15 cellular contexts compared by ENCODE assay signal in the genomic region with DNA sequence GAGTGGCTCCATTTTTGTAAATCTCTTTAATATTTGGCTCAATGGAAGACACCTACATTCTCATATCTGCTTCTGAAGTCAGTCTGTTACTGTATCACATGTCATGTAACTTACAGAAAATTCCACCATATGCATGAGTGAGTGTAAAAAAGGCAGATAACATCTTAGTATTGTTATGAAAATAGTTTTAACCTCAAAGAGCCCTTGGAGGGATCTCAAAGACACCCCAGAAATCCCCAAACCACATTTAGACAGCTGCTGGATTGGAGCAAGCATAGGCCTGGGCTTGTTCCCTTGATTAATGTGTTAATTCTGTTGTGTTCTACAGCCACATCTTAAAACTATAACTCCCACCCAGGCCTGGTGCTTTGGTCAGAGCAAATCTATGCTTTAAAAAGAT. TPM values are rescaled to one million over a fixed set of nuclear protein-coding genes. Genes with fewer than 3 reads are reported as not detected.
DNase-seq lines count a peak whose midpoint lies in the region; ATAC-seq, FAIRE-seq and TF ChIP-seq lines count a peak whose summit lies in the region.
"Had no signal": no experiment of that assay in that cellular context is flagged by ENCODE, and none has a peak within 500 bp of the region (broad histone marks: within the 10 kb centered on the region; RNA-seq: fewer than 3 reads in every experiment).

No MANE protein-coding gene starts in this region.

- POLR2A ChIA-PET in activated naive CD8-positive, alpha-beta T cell treated with anti-CD3 and anti-CD28 coated beads, Interleukin-2, amount 10 ng/mL, durations not matched to agents 7 days and 5 days (lab: Charles Lee): interaction anchor here (0.7 kb wide), 1 partner anchor 17 kb away, joined by 3 read pairs; no protein-coding TSS in a partner anchor
- POLR2A ChIA-PET in RWPE1 (lab: Yijun Ruan, JAX; ENCODE audit: low non-redundant PET): no interaction called here

- no peak for TF ChIP-seq POLR2A in GM12891 (IDR thresholded peaks at IDR 0.05; ENCODE audit: low read depth, low read length)

- peak; percentile 43 for FAIRE-seq in GM12891 (lab: Jason Lieb, UNC)

- H3K4me1 Mint-ChIP-seq in activated naive CD8-positive, alpha-beta T cell treated with anti-CD3 and anti-CD28 coated beads, Interleukin-2, amount 10 ng/mL, durations not matched to agents 7 days and 5 days: peaks cover 8% of the 10 kb centered on the region

- ATAC-seq in GM18907 (IDR thresholded peaks at IDR 0.05; ENCODE audit: unreplicated experiment) (peak; percentile 72), HG02981 (IDR thresholded peaks at IDR 0.05; ENCODE audit: unreplicated experiment) (peak; percentile 71)
- ATAC-seq in activated naive CD8-positive, alpha-beta T cell treated with anti-CD3 and anti-CD28 coated beads, Interleukin-2, amount 10 ng/mL, durations not matched to agents 7 days and 5 days (ENCODE audit: low read depth): peak; percentile 36
- ATAC-seq: body of pancreas; effector memory CD8-positive, alpha-beta T cell; naive thymus-derived CD8-positive, alpha-beta T cell had no signal

- no peaks in the 10 kb centered on the region for H3K9me3 Mint-ChIP-seq in activated naive CD8-positive, alpha-beta T cell treated with anti-CD3 and anti-CD28 coated beads, Interleukin-2, amount 10 ng/mL, durations not matched to agents 7 days and 5 days
- H3K9me3 Mint-ChIP-seq: effector memory CD8-positive, alpha-beta T cell; naive thymus-derived CD8-positive, alpha-beta T cell had no signal

- CTCF ChIA-PET in RWPE1 (lab: Yijun Ruan, JAX): interaction anchor here (1.1 kb wide), 1 partner anchor 73 kb away, joined by 3 read pairs; no protein-coding TSS in a partner anchor

- no peak for TF ChIP-seq CTCF in RWPE1 (conservative IDR thresholded peaks at IDR 0.05; ENCODE audit: low read depth)

- peaks cover 19% of the 10 kb centered on the region for H3K36me3 Mint-ChIP-seq in activated naive CD8-positive, alpha-beta T cell treated with anti-CD3 and anti-CD28 coated beads, Interleukin-2, amount 10 ng/mL, durations not matched to agents 7 days and 5 days

- H3K27ac Mint-ChIP-seq in activated naive CD8-positive, alpha-beta T cell treated with anti-CD3 and anti-CD28 coated beads, Interleukin-2, amount 10 ng/mL, durations not matched to agents 7 days and 5 days: no peak overlapping the region
- H3K27ac Mint-ChIP-seq: effector memory CD8-positive, alpha-beta T cell had no signal

- DNase-seq in GM12891 (ENCODE audit: insufficient read length, low spot score) (no peak), RWPE1 (ENCODE audit: low spot score) (no peak), NCI-H2029 treated with DMSO at 0.1 percent for 48 hours (lab: John Stamatoyannopoulos, UW) (no peak), NCI-H1436 treated with DMSO at 0.1 percent for 48 hours (lab: John Stamatoyannopoulos, UW) (no peak), mucosa of gallbladder (ENCODE audit: low spot score) (no peak)
- DNase-seq in activated naive CD8-positive, alpha-beta T cell treated with anti-CD3 and anti-CD28 coated beads, Interleukin-2, amount 10 ng/mL, durations not matched to agents 7 days and 5 days: no peak
- DNase-seq: body of pancreas; effector memory CD8-positive, alpha-beta T cell; naive thymus-derived CD8-positive, alpha-beta T cell; NCI-H2081 treated with DMSO at 0.1 percent for 48 hours; PC-9 had no signal

- no peaks in the 10 kb centered on the region for H3K27me3 Mint-ChIP-seq in activated naive CD8-positive, alpha-beta T cell treated with anti-CD3 and anti-CD28 coated beads, Interleukin-2, amount 10 ng/mL, durations not matched to agents 7 days and 5 days
- H3K27me3 Mint-ChIP-seq: effector memory CD8-positive, alpha-beta T cell; naive thymus-derived CD8-positive, alpha-beta T cell had no signal

- no peak overlapping the region for H3K4me3 Mint-ChIP-seq in activated naive CD8-positive, alpha-beta T cell treated with anti-CD3 and anti-CD28 coated beads, Interleukin-2, amount 10 ng/mL, durations not matched to agents 7 days and 5 days
- H3K4me3 Mint-ChIP-seq: effector memory CD8-positive, alpha-beta T cell; naive thymus-derived CD8-positive, alpha-beta T cell had no signal

- no peak overlapping the region for H3K27ac ChIP-seq in RWPE1
- H3K27ac ChIP-seq: BLaER1 treated with 17β-estradiol and CSF1 and Interleukin-3, amounts not matched to agents 10 nM and 100 nM; body of pancreas; PC-9 had no signal

TF ChIP-seq in GM12891, 5 proteins besides CTCF, POLR2A, EP300 and RAD21:
- TF ChIP-seq POU2F2 (IDR thresholded peaks at IDR 0.05; ENCODE audit: low read depth, low read length) (0 out of 2 replicates have a peak, but pooled peaks have one; percentile 43), POLR2AphosphoS5 (IDR thresholded peaks at IDR 0.05; ENCODE audit: low read depth, low read length) (no peak)

RNA-seq across cellular contexts. Expression of a gene that starts 16.9 kb away (rescaled TPM):
- 6.4 TPM for polyA plus RNA-seq in GM12891 (2012; ENCODE audit: low read depth, missing spikeins)
- total RNA-seq in activated naive CD8-positive, alpha-beta T cell treated with anti-CD3 and anti-CD28 coated beads, Interleukin-2, amount 10 ng/mL, durations not matched to agents 7 days and 5 days: 10 to 100 TPM; 20.6 to 21.1 TPM
- 29.9 TPM for total RNA-seq in mucosa of gallbladder

RNA-seq across cellular contexts. Expression of a gene that starts 26.9 kb away (rescaled TPM):
- polyA plus RNA-seq in GM12891 (2012; ENCODE audit: low read depth, missing spikeins): 0.42 TPM
- total RNA-seq in activated naive CD8-positive, alpha-beta T cell treated with anti-CD3 and anti-CD28 coated beads, Interleukin-2, amount 10 ng/mL, durations not matched to agents 7 days and 5 days: under 1 TPM; 0.17 to 0.25 TPM
- 0.35 TPM for total RNA-seq in mucosa of gallbladder
- total RNA-seq: subcutaneous adipose tissue had no signal
